ENCODE assay signal across 1 cellular context in genomic region chr11:83681944-83682644, GRCh38.
TF ChIP-seq lines count a peak whose summit lies in the region.

No MANE protein-coding gene starts in this region.

TF ChIP-seq in H1, 55 proteins besides CTCF, POLR2A, EP300 and RAD21 (continued from another document):
- TF ChIP-seq CHD7 (IDR thresholded peaks at IDR 0.05; ENCODE audit: insufficient replicate concordance, low read length) (no peak), SP1 (IDR thresholded peaks at IDR 0.05; ENCODE audit: low read depth, low read length) (no peak)
- TF ChIP-seq, protein P1, sequence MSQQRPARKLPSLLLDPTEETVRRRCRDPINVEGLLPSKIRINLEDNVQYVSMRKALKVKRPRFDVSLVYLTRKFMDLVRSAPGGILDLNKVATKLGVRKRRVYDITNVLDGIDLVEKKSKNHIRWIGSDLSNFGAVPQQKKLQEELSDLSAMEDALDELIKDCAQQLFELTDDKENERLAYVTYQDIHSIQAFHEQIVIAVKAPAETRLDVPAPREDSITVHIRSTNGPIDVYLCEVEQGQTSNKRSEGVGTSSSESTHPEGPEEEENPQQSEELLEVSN (IDR thresholded peaks at IDR 0.05), result peak; percentile 37; the same call in 1 of the 2 replicates
